Comparison of ENCODE assay signal across 8 cellular contexts in genomic region chr15:48877630-48878595, GRCh38. TPM values are rescaled to one million over a fixed set of nuclear protein-coding genes. Genes with fewer than 3 reads are reported as not detected.
DNase-seq lines count a peak whose midpoint lies in the region; ATAC-seq and TF ChIP-seq lines count a peak whose summit lies in the region.

Gene EID1 (plus strand): TSS chr15:48878134. CDS start chr15:48878177, 43 bp downstream.

- no peaks in the 10 kb centered on the region for H3K9me3 ChIP-seq in right atrium auricular region
- no peaks in the 10 kb centered on the region for H3K9me3 ChIP-seq in uterus

- H3K27ac ChIP-seq in angular gyrus (ENCODE audit: low read depth, low read length), result peak within 1 kb of the TSS; percentile 97
- peak within 1 kb of the TSS; percentile 91 to 97 for H3K27ac ChIP-seq in right atrium auricular region
- H3K27ac ChIP-seq in uterus, result peak within 1 kb of the TSS; percentile 85 to 89

- H3K27me3 ChIP-seq in right atrium auricular region, result no peaks in the 10 kb centered on the region
- no peaks in the 10 kb centered on the region for H3K27me3 ChIP-seq in uterus

- peak; percentile 94 for ATAC-seq in HG02885 (IDR thresholded peaks at IDR 0.05; ENCODE audit: poor library complexity, unreplicated experiment)

- peak; percentile 85 for DNase-seq in NCI-H1694 treated with DMSO at 0.1 percent for 48 hours (lab: John Stamatoyannopoulos, UW)
- peak; percentile 80 to 98 (median 89) for DNase-seq in T-helper 2 cell
- peak; percentile 96 for DNase-seq in right atrium auricular region (ENCODE audit: low spot score)
- DNase-seq in pulmonary artery endothelial cell (ENCODE audit: low read depth, low spot score), result peak; percentile 76
- peak; percentile 92 to 96 for DNase-seq in uterus

- TF ChIP-seq CTCF in right atrium auricular region (IDR thresholded peaks at IDR 0.05) (peak in 1 of 2 donors; percentile 18), uterus (IDR thresholded peaks at IDR 0.05) (peak in 2 of 4 experiments; percentile 12 to 13)

- TF ChIP-seq POLR2A in GM15510 (IDR thresholded peaks at IDR 0.05; ENCODE audit: borderline replicate concordance, extremely low read depth, insufficient read length) (peak; percentile 94), uterus (IDR thresholded peaks at IDR 0.05) (peak; percentile 70 to 85)

- H3K36me3 ChIP-seq in right atrium auricular region, result no peaks in the 10 kb centered on the region
- no peaks in the 10 kb centered on the region for H3K36me3 ChIP-seq in uterus

- peak within 1 kb of the TSS; percentile 73 to 83 for H3K4me3 ChIP-seq in right atrium auricular region
- H3K4me3 ChIP-seq in uterus, result peak within 1 kb of the TSS; percentile 75 to 87

- intact Hi-C loops in uterus (cut with DNase I; ENCODE audit: low total_unique reads), result no loop called here

- peaks cover 0 to 26% of the 10 kb centered on the region in 2 donors for H3K4me1 ChIP-seq in right atrium auricular region
- H3K4me1 ChIP-seq in uterus, result peaks cover 0 to 18% of the 10 kb centered on the region in 2 donors

RNA-seq across cellular contexts. Expression of gene EID1, which starts in this region (rescaled TPM):
- 100 to 1,000 TPM; 369 to 524 TPM for total RNA-seq in right atrium auricular region
- total RNA-seq in pulmonary artery endothelial cell, result 200 and 203 TPM in 2 replicates
- 100 to 1,000 TPM; 196 to 427 (median 285) TPM for total RNA-seq in uterus

Comparison
In these comparisons a context has a peak if more than half of its experiments do, and no peak if none do; other contexts are left out.
1. Peak in every context shown above with its lines: DNase-seq, ATAC-seq, H3K4me3 ChIP-seq and H3K27ac ChIP-seq.